ENCODE assay signal across 14 cellular contexts in genomic region chr12:31406345-31406744, GRCh38.
DNase-seq lines count a peak whose midpoint lies in the region; ATAC-seq and TF ChIP-seq lines count a peak whose summit lies in the region.
"Had no signal": no experiment of that assay in that cellular context is flagged by ENCODE, and none has a peak within 500 bp of the region (broad histone marks: within the 10 kb centered on the region; RNA-seq: fewer than 3 reads in every experiment).

No MANE protein-coding gene starts in this region.

- H3K4me1 ChIP-seq in breast epithelium, result no peaks in the 10 kb centered on the region

- H3K27me3 ChIP-seq in breast epithelium, result no peaks in the 10 kb centered on the region

- no peaks in the 10 kb centered on the region for H3K9me3 Mint-ChIP-seq in stimulated activated naive B cell treated with anti-CD40 and anti-IgM and Interleukin-4, amounts not matched to agents 10 μg/mL and 1 μg/mL and 100 μg/mL, for 72 hours
- H3K9me3 Mint-ChIP-seq: effector memory CD8-positive, alpha-beta T cell had no signal

- ATAC-seq in HG02759 (IDR thresholded peaks at IDR 0.05; ENCODE audit: unreplicated experiment), result peak; percentile 70
- peak; percentile 71 for ATAC-seq in HG03575 (IDR thresholded peaks at IDR 0.05; ENCODE audit: extremely low read depth, insufficient number of reproducible peaks, low FRiP score, unreplicated experiment)
- ATAC-seq in stimulated activated naive B cell treated with anti-CD40 and anti-IgM and Interleukin-4, amounts not matched to agents 10 μg/mL and 1 μg/mL and 100 μg/mL, for 72 hours (replicated peaks), result peak; percentile 79 to 80
- no peak for ATAC-seq in HG02571 (IDR thresholded peaks at IDR 0.05; ENCODE audit: unreplicated experiment)
- ATAC-seq: effector memory CD8-positive, alpha-beta T cell had no signal

- H3K4me1 Mint-ChIP-seq in stimulated activated naive B cell treated with anti-CD40 and anti-IgM and Interleukin-4, amounts not matched to agents 10 μg/mL and 1 μg/mL and 100 μg/mL, for 72 hours, result peaks cover 10 to 28% of the 10 kb centered on the region in 2 donors

- H3K9me3 ChIP-seq in breast epithelium, result no peaks in the 10 kb centered on the region

- TF ChIP-seq CTCF in breast epithelium (IDR thresholded peaks at IDR 0.05), result no peak

- H3K27me3 Mint-ChIP-seq in stimulated activated naive B cell treated with anti-CD40 and anti-IgM and Interleukin-4, amounts not matched to agents 10 μg/mL and 1 μg/mL and 100 μg/mL, for 72 hours, result no peaks in the 10 kb centered on the region

- peak overlapping the region; percentile 54 for H3K27ac Mint-ChIP-seq in stimulated activated naive B cell treated with anti-CD40 and anti-IgM and Interleukin-4, amounts not matched to agents 10 μg/mL and 1 μg/mL and 100 μg/mL, for 72 hours
- H3K27ac Mint-ChIP-seq: effector memory CD8-positive, alpha-beta T cell had no signal

- H3K36me3 Mint-ChIP-seq in stimulated activated naive B cell treated with anti-CD40 and anti-IgM and Interleukin-4, amounts not matched to agents 10 μg/mL and 1 μg/mL and 100 μg/mL, for 72 hours, result peaks cover under 1 to 5% of the 10 kb centered on the region in 2 donors

- no peak overlapping the region for H3K27ac ChIP-seq in breast epithelium
- H3K27ac ChIP-seq: 22Rv1 had no signal

- intact Hi-C loops in breast epithelium (cut with DNase I; ENCODE audit: low total_unique reads), result loop anchor here (10.0 kb wide), 1 partner anchor 228 kb away; no protein-coding TSS in a partner anchor

- no peaks in the 10 kb centered on the region for H3K36me3 ChIP-seq in breast epithelium

- TF ChIP-seq POLR2A in breast epithelium (IDR thresholded peaks at IDR 0.05), result no peak

- H3K4me3 Mint-ChIP-seq in stimulated activated naive B cell treated with anti-CD40 and anti-IgM and Interleukin-4, amounts not matched to agents 10 μg/mL and 1 μg/mL and 100 μg/mL, for 72 hours, result peak overlapping the region in 1 of 2 donors; percentile 21
- H3K4me3 Mint-ChIP-seq: effector memory CD8-positive, alpha-beta T cell had no signal

- no peak overlapping the region for H3K4me3 ChIP-seq in breast epithelium

- peak; percentile 31 for DNase-seq in SIG-M5 treated with dmso at 0.1 percent for 504 hours (lab: John Stamatoyannopoulos, UW; ENCODE audit: unreplicated experiment)
- no peak for DNase-seq in SIG-M5 (lab: John Stamatoyannopoulos, UW)
- no peak for DNase-seq in stimulated activated naive B cell treated with anti-CD40 and anti-IgM and Interleukin-4, amounts not matched to agents 10 μg/mL and 1 μg/mL and 100 μg/mL, for 72 hours
- no peak for DNase-seq in 8988T
- DNase-seq in breast epithelium (ENCODE audit: low spot score in 2 of 2), result no peak
- DNase-seq: activated naive CD4-positive, alpha-beta T cell; effector memory CD8-positive, alpha-beta T cell; NCI-H446 treated with DMSO at 0.1 percent for 48 hours; stimulated activated CD4-positive, alpha-beta T cell treated with anti-CD3 and anti-CD28 coated beads, Interleukin-1b, Interleukin-23, amount 100 ng/mL, for 48 hours; trophoblast cell had no signal
